ENCODE assay signal across 16 cellular contexts in genomic region chr4:151797853-151798252, GRCh38. TPM values are rescaled to one million over a fixed set of nuclear protein-coding genes. Genes with fewer than 3 reads are reported as not detected.
DNase-seq lines count a peak whose midpoint lies in the region; ATAC-seq and TF ChIP-seq lines count a peak whose summit lies in the region.
"Had no signal": no experiment of that assay in that cellular context is flagged by ENCODE, and none has a peak within 500 bp of the region (broad histone marks: within the 10 kb centered on the region; RNA-seq: fewer than 3 reads in every experiment).

No MANE protein-coding gene starts in this region.

- peak overlapping the region; percentile 20 for H3K27ac ChIP-seq in GM23248
- H3K27ac ChIP-seq in mesenchymal stem cell (ENCODE audit: low read length, poor library complexity, severe bottlenecking): no peak overlapping the region
- peak overlapping the region in 3 of 4 donors; percentile 31 to 76 (median 71) for H3K27ac ChIP-seq in transverse colon
- H3K27ac ChIP-seq: KMS-11 had no signal

- intact Hi-C loops in transverse colon (cut with DNase I; ENCODE audit: low total_unique reads): no loop called here
- intact Hi-C loops in activated CD4-positive, alpha-beta T cell treated with anti-CD3 and anti-CD28 coated beads for 36 hours (cut with DNase I, micrococcal nuclease): no loop called here

- no peaks in the 10 kb centered on the region for H4K20me1 ChIP-seq in GM23248 (ENCODE audit: insufficient read depth)

- TF ChIP-seq POLR2A in transverse colon (IDR thresholded peaks at IDR 0.05): no peak

- H3K14ac ChIP-seq in mesenchymal stem cell (ENCODE audit: low read length in 2 of 2): no peak overlapping the region

- H3K4me1 Mint-ChIP-seq in WTC11: peaks cover 17% of the 10 kb centered on the region
- no peaks in the 10 kb centered on the region for H3K4me1 Mint-ChIP-seq in activated CD4-positive, alpha-beta T cell treated with anti-CD3 and anti-CD28 coated beads for 36 hours
- H3K4me1 Mint-ChIP-seq: B cell had no signal

- H3K9ac ChIP-seq in GM23248 (0 out of 2 replicates have a peak overlapping the region, but pooled peaks have one; percentile 17), mesenchymal stem cell (ENCODE audit: low read length) (peak overlapping the region; percentile 39)
- H3K9ac ChIP-seq: KMS-11 had no signal

- DNase-seq in GM23248 (peak; percentile 15), WTC11 (ENCODE audit: low spot score) (no peak), mesenchymal stem cell (no peak), transverse colon (no peak), GF-D8 (lab: John Stamatoyannopoulos, UW) (no peak), NCI-H1105 (lab: John Stamatoyannopoulos, UW) (no peak)
- DNase-seq in activated CD4-positive, alpha-beta T cell treated with anti-CD3 and anti-CD28 coated beads for 36 hours: no peak
- DNase-seq: C1 segment of cervical spinal cord; Calu3; CD4-positive, alpha-beta T cell; DMS 273 treated with DMSO at 0.1 percent for 48 hours; HCEC 1CT; HFFc6 had no signal

- H4K8ac ChIP-seq in mesenchymal stem cell (ENCODE audit: low read length): no peak overlapping the region

- H2BK12ac ChIP-seq in mesenchymal stem cell (ENCODE audit: low read length in 2 of 2): no peak overlapping the region

- no peak overlapping the region for H3K18ac ChIP-seq in mesenchymal stem cell (ENCODE audit: low read depth in 1 of 2, low read length in 2 of 2)

- H3K79me1 ChIP-seq in mesenchymal stem cell (replicated peaks; ENCODE audit: low read length, poor library complexity, severe bottlenecking): no peaks in the 10 kb centered on the region

- no peak overlapping the region for H2BK5ac ChIP-seq in mesenchymal stem cell (ENCODE audit: low read depth, low read length, poor library complexity, severe bottlenecking)

- no peaks in the 10 kb centered on the region for H3K9me2 ChIP-seq in GM23248 (ENCODE audit: insufficient read depth)

- CTCF ChIA-PET in WTC11 (lab: Charles Lee): no interaction called here
- CTCF ChIA-PET in activated CD4-positive, alpha-beta T cell treated with anti-CD3 and anti-CD28 coated beads for 36 hours (lab: Charles Lee): no interaction called here

- ATAC-seq in WTC11: no peak
- no peak for ATAC-seq in activated CD4-positive, alpha-beta T cell treated with anti-CD3 and anti-CD28 coated beads for 36 hours

- H3K9me3 Mint-ChIP-seq in WTC11: peaks cover 9% of the 10 kb centered on the region
- no peaks in the 10 kb centered on the region for H3K9me3 Mint-ChIP-seq in activated CD4-positive, alpha-beta T cell treated with anti-CD3 and anti-CD28 coated beads for 36 hours (ENCODE audit: low read depth)
- H3K9me3 Mint-ChIP-seq: CD4-positive, alpha-beta T cell; HFFc6 had no signal

- H2BK15ac ChIP-seq in mesenchymal stem cell (ENCODE audit: low read depth, poor library complexity, severe bottlenecking): no peak overlapping the region

- H3K36me3 Mint-ChIP-seq in WTC11: no peaks in the 10 kb centered on the region
- H3K36me3 Mint-ChIP-seq in activated CD4-positive, alpha-beta T cell treated with anti-CD3 and anti-CD28 coated beads for 36 hours (ENCODE audit: low read depth): no peaks in the 10 kb centered on the region

- H3K27me3 ChIP-seq in GM23248 (replicated peaks; ENCODE audit: insufficient read depth): no peaks in the 10 kb centered on the region
- peaks cover 0 to 5% of the 10 kb centered on the region in 2 experiments for H3K27me3 ChIP-seq in mesenchymal stem cell (ENCODE audit: control insufficient read depth in 1 of 2, insufficient read depth in 1 of 2, low read length in 2 of 2)
- H3K27me3 ChIP-seq in transverse colon: no peaks in the 10 kb centered on the region

- TF ChIP-seq EP300 in transverse colon (IDR thresholded peaks at IDR 0.05; ENCODE audit: low read depth): no peak

- H2AK5ac ChIP-seq in mesenchymal stem cell (ENCODE audit: low read length, severe bottlenecking): no peak overlapping the region

- H3K27me3 Mint-ChIP-seq in WTC11 (ENCODE audit: low read depth): peaks cover 6% of the 10 kb centered on the region
- H3K27me3 Mint-ChIP-seq in activated CD4-positive, alpha-beta T cell treated with anti-CD3 and anti-CD28 coated beads for 36 hours: no peaks in the 10 kb centered on the region
- H3K27me3 Mint-ChIP-seq: CD4-positive, alpha-beta T cell had no signal

- H3K23ac ChIP-seq in mesenchymal stem cell (ENCODE audit: low read length in 2 of 2): no peak overlapping the region

- H3K4me3 ChIP-seq in GM23248: no peak overlapping the region
- H3K4me3 ChIP-seq in mesenchymal stem cell (ENCODE audit: insufficient read depth in 1 of 2, low read depth in 1 of 2, low read length in 2 of 2): no peak overlapping the region
- H3K4me3 ChIP-seq in transverse colon: no peak overlapping the region
- H3K4me3 ChIP-seq: GM12878 had no signal

- H3K4me3 Mint-ChIP-seq in WTC11: no peak overlapping the region
- H3K4me3 Mint-ChIP-seq in activated CD4-positive, alpha-beta T cell treated with anti-CD3 and anti-CD28 coated beads for 36 hours: no peak overlapping the region
- H3K4me3 Mint-ChIP-seq: B cell; CD4-positive, alpha-beta T cell; HFFc6 had no signal

- no peaks in the 10 kb centered on the region for H3K79me2 ChIP-seq in GM23248 (ENCODE audit: insufficient read depth)

- in situ Hi-C loops in GM23248 (cut with MboI): no loop called here
- in situ Hi-C loops in transverse colon (cut with MboI; ENCODE audit: low pct_ligation_motif_present in 1 of 4, low pct_unique_long_range_greater_than_20kb in 1 of 4, low sequenced_read_pairs in 3 of 4): no loop called here

- H2AFZ ChIP-seq in GM23248 (peak overlapping the region; percentile 53; the same call in 1 of the 2 replicates), mesenchymal stem cell (ENCODE audit: low read depth, low read length) (no peak overlapping the region)

- H2BK120ac ChIP-seq in mesenchymal stem cell (ENCODE audit: low read depth, low read length): no peak overlapping the region

- H3K4ac ChIP-seq in mesenchymal stem cell (ENCODE audit: low read depth in 1 of 2, low read length in 2 of 2): no peak overlapping the region

- POLR2A ChIA-PET in WTC11 (lab: Charles Lee): no interaction called here
- POLR2A ChIA-PET in activated CD4-positive, alpha-beta T cell treated with anti-CD3 and anti-CD28 coated beads for 36 hours (lab: Charles Lee): no interaction called here

- H3K4me2 ChIP-seq in GM23248 (ENCODE audit: unreplicated experiment) (no peak overlapping the region), mesenchymal stem cell (ENCODE audit: low read length, poor library complexity, severe bottlenecking) (no peak overlapping the region)

- no peaks in the 10 kb centered on the region for H3K9me3 ChIP-seq in GM23248 (ENCODE audit: low read depth)
- H3K9me3 ChIP-seq in mesenchymal stem cell (ENCODE audit: control insufficient read depth, low read length): peaks cover under 1% of the 10 kb centered on the region
- no peaks in the 10 kb centered on the region for H3K9me3 ChIP-seq in transverse colon

- H3K27ac Mint-ChIP-seq in WTC11: no peak overlapping the region
- no peak overlapping the region for H3K27ac Mint-ChIP-seq in activated CD4-positive, alpha-beta T cell treated with anti-CD3 and anti-CD28 coated beads for 36 hours
- H3K27ac Mint-ChIP-seq: B cell; CD4-positive, alpha-beta T cell; HFFc6 had no signal

- no peaks in the 10 kb centered on the region for H3K4me1 ChIP-seq in GM23248 (ENCODE audit: insufficient read depth)
- peaks cover 1% of the 10 kb centered on the region for H3K4me1 ChIP-seq in mesenchymal stem cell (ENCODE audit: control insufficient read depth, insufficient read depth, low read depth, low read length)
- H3K4me1 ChIP-seq in transverse colon: peaks cover 0 to 37% (median 28%) of the 10 kb centered on the region in 4 donors

- H4K91ac ChIP-seq in mesenchymal stem cell (ENCODE audit: low read length): no peak overlapping the region

- TF ChIP-seq CTCF in WTC11 (IDR thresholded peaks at IDR 0.05) (no peak), transverse colon (IDR thresholded peaks at IDR 0.05) (no peak)

- no peaks in the 10 kb centered on the region for H3F3A ChIP-seq in GM23248 (ENCODE audit: insufficient read depth)

- no peaks in the 10 kb centered on the region for H3K36me3 ChIP-seq in GM23248 (ENCODE audit: low read depth)
- H3K36me3 ChIP-seq in mesenchymal stem cell (ENCODE audit: control insufficient read depth in 1 of 2, insufficient read depth in 2 of 2, low read depth in 1 of 2, low read length in 2 of 2): no peaks in the 10 kb centered on the region
- H3K36me3 ChIP-seq in transverse colon: no peaks in the 10 kb centered on the region

TF ChIP-seq in WTC11, 78 proteins besides CTCF, POLR2A, EP300 and RAD21:
- TF ChIP-seq NFYB (CRISPR knock-in tag; conservative IDR thresholded peaks at IDR 0.05; ENCODE audit: low read depth) (0 out of 2 replicates have a peak, but pooled peaks have one; percentile 20), KAT7 (CRISPR knock-in tag; IDR thresholded peaks at IDR 0.05; ENCODE audit: borderline replicate concordance) (no peak)

RNA-seq across cellular contexts. Expression of gene GATB, which starts 37.0 kb away (rescaled TPM):
- 18.0 and 18.3 TPM in 2 replicates for total RNA-seq in GM23248 (2014; rRNA removed; shearing (Covaris generic))
- 20.0 and 21.1 TPM in 2 replicates for polyA plus RNA-seq in GM23248 (2016; fragmentation: Nextera tagmentation; extraction: Ambion mirVana)
- total RNA-seq in WTC11 (2021): 16.2 to 22.7 TPM (median 20.8 TPM) in 3 replicates
- polyA plus RNA-seq in mesenchymal stem cell (2013, experiment 1 of 2): 12.0 TPM
- polyA plus RNA-seq in mesenchymal stem cell (2013, experiment 2 of 2): 11.8 TPM
- 100 to 1,000 TPM in 1 of 4 donors, 10 to 100 TPM in 3; 22.5 to 111 (median 27.3) TPM for total RNA-seq in transverse colon
- total RNA-seq in activated CD4-positive, alpha-beta T cell treated with anti-CD3 and anti-CD28 coated beads for 36 hours: 10 to 100 TPM; 21.2 to 25.6 TPM
